8 cellular contexts compared by ENCODE assay signal in the genomic region with DNA sequence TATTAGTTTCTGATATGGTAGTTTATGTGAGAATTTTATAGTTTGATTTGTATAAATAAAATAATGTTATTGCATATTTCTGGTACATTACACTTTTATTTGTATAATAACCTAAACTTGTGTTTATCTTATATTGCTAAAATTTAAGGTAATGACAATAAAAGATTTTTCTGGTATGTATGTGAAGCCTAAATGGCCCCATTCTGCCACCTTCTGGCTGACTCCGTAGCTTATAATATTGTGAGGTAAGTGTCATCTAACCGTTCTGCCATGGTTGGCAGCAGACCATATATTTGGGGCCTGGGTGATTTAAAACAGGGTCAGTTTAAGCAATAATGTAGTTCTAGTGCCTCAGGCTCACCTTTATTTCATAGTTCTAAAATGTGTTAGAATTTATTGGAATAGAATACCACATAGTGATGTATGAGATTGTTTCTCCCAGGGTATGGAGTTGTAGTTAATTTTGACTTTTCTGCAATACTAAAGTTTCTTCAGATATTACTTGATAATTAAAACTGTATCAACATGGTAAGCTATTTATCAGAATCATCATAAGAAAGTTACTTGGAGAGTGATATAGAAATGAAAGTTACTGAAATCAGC. TPM values are rescaled to one million over a fixed set of nuclear protein-coding genes. Genes with fewer than 3 reads are reported as not detected.
DNase-seq lines count a peak whose midpoint lies in the region; ATAC-seq lines count a peak whose summit lies in the region.

No MANE protein-coding gene starts in this region.

- no peak overlapping the region for H4K12ac ChIP-seq in trophoblast cell (ENCODE audit: low read depth, low read length)

- H3K4me1 ChIP-seq in trophoblast cell (ENCODE audit: control insufficient read depth in 1 of 2, insufficient read depth in 2 of 2, low read length in 2 of 2) = no peaks in the 10 kb centered on the region

- H3K4me1 Mint-ChIP-seq in activated T-helper 1 cell treated with anti-CD3 and anti-CD28 coated beads, Interleukin-12 subunit alpha, Interleukin-12 subunit beta, Interleukin-2, Interleukin-4 antibody, amounts not matched to agents 30 ng/mL and 10 ng/mL and 1 ng/mL, durations not matched to agents 14 hours and 24 hours and 36 hours (ENCODE audit: low read depth) = no peaks in the 10 kb centered on the region

- H3K4me3 Mint-ChIP-seq in activated T-helper 1 cell treated with anti-CD3 and anti-CD28 coated beads, Interleukin-12 subunit alpha, Interleukin-12 subunit beta, Interleukin-2, Interleukin-4 antibody, amounts not matched to agents 30 ng/mL and 10 ng/mL and 1 ng/mL, durations not matched to agents 14 hours and 24 hours and 36 hours = no peak overlapping the region

- H3K36me3 ChIP-seq in trophoblast cell (ENCODE audit: control insufficient read depth in 1 of 2, insufficient read depth in 2 of 2, low read length in 2 of 2) = no peaks in the 10 kb centered on the region

- H3K9ac ChIP-seq in trophoblast cell (ENCODE audit: low read length) = no peak overlapping the region

- H3K79me1 ChIP-seq in trophoblast cell (ENCODE audit: low read length) = no peaks in the 10 kb centered on the region

- no peaks in the 10 kb centered on the region for H3K36me3 Mint-ChIP-seq in activated T-helper 1 cell treated with anti-CD3 and anti-CD28 coated beads, Interleukin-12 subunit alpha, Interleukin-12 subunit beta, Interleukin-2, Interleukin-4 antibody, amounts not matched to agents 30 ng/mL and 10 ng/mL and 1 ng/mL, durations not matched to agents 14 hours and 24 hours and 36 hours (ENCODE audit: low read depth)

- H3K27me3 ChIP-seq in trophoblast cell (ENCODE audit: insufficient read depth, low read length) = no peaks in the 10 kb centered on the region

- no peak overlapping the region for H4K8ac ChIP-seq in trophoblast cell (ENCODE audit: low read depth, low read length)

- DNase-seq in activated T-helper 1 cell treated with Interleukin-2 at 50 U/mL for 16 hours (ENCODE audit: low read depth) (peak; percentile 9), NCI-H524 treated with DMSO at 0.1 percent for 48 hours (lab: John Stamatoyannopoulos, UW) (peak; percentile 0), fibroblast of peridontal ligament (ENCODE audit: extremely low read depth) (peak; percentile 73), trophoblast cell (peak; percentile 9 to 67)
- DNase-seq in activated T-helper 1 cell treated with anti-CD3 and anti-CD28 coated beads, Interleukin-12 subunit alpha, Interleukin-12 subunit beta, Interleukin-2, Interleukin-4 antibody, amounts not matched to agents 30 ng/mL and 10 ng/mL and 1 ng/mL, durations not matched to agents 14 hours and 24 hours and 36 hours (ENCODE audit: low spot score) = no peak
- peak; percentile 14 for DNase-seq in activated CD8-positive, alpha-beta memory T cell treated with anti-CD3 and anti-CD28 coated beads, Interleukin-2, amount 50 U/mL, for 24 hours (ENCODE audit: extremely low read depth)

- H2AFZ ChIP-seq in trophoblast cell (ENCODE audit: insufficient read depth, low read length, poor library complexity) = no peak overlapping the region

- ATAC-seq in HG03095 (IDR thresholded peaks at IDR 0.05; ENCODE audit: unreplicated experiment) (peak; percentile 57), esophagus mucosa (no peak)

- H2BK12ac ChIP-seq in trophoblast cell (ENCODE audit: low read length) = no peak overlapping the region

- no peak overlapping the region for H3K18ac ChIP-seq in trophoblast cell (ENCODE audit: low read length)

- no peaks in the 10 kb centered on the region for H3K9me3 Mint-ChIP-seq in activated T-helper 1 cell treated with anti-CD3 and anti-CD28 coated beads, Interleukin-12 subunit alpha, Interleukin-12 subunit beta, Interleukin-2, Interleukin-4 antibody, amounts not matched to agents 30 ng/mL and 10 ng/mL and 1 ng/mL, durations not matched to agents 14 hours and 24 hours and 36 hours

- no peaks in the 10 kb centered on the region for H3K9me3 ChIP-seq in trophoblast cell (ENCODE audit: insufficient read depth, low read depth, low read length)

- no peak overlapping the region for H3K4me2 ChIP-seq in trophoblast cell (ENCODE audit: low read length)

- H3K79me2 ChIP-seq in trophoblast cell (ENCODE audit: control insufficient read depth, insufficient read depth, low read length, poor library complexity) = no peaks in the 10 kb centered on the region

- H3K23ac ChIP-seq in trophoblast cell (ENCODE audit: low read length) = no peak overlapping the region

- intact Hi-C loops in activated T-helper 1 cell treated with anti-CD3 and anti-CD28 coated beads, Interleukin-12 subunit alpha, Interleukin-12 subunit beta, Interleukin-2, Interleukin-4 antibody, amounts not matched to agents 30 ng/mL and 10 ng/mL and 1 ng/mL, durations not matched to agents 14 hours and 24 hours and 36 hours (cut with micrococcal nuclease) = loop anchor here (1.0 to 5.0 kb wide), 3 partner anchors 126 to 218 kb away; a partner anchor contains a TSS

- H3K14ac ChIP-seq in trophoblast cell (ENCODE audit: low read length) = no peak overlapping the region

- no peak overlapping the region for H3K4me3 ChIP-seq in trophoblast cell (ENCODE audit: low read depth, low read length)

- H2BK120ac ChIP-seq in trophoblast cell (ENCODE audit: insufficient read depth, low read length, poor library complexity) = no peak overlapping the region

- no peak overlapping the region for H4K91ac ChIP-seq in trophoblast cell (ENCODE audit: low read depth, low read length)

- no peaks in the 10 kb centered on the region for H3K27me3 Mint-ChIP-seq in activated T-helper 1 cell treated with anti-CD3 and anti-CD28 coated beads, Interleukin-12 subunit alpha, Interleukin-12 subunit beta, Interleukin-2, Interleukin-4 antibody, amounts not matched to agents 30 ng/mL and 10 ng/mL and 1 ng/mL, durations not matched to agents 14 hours and 24 hours and 36 hours (ENCODE audit: insufficient read depth)

- no peak overlapping the region for H3K27ac ChIP-seq in trophoblast cell (ENCODE audit: low read depth, low read length)

- no peak overlapping the region for H3K4ac ChIP-seq in trophoblast cell (ENCODE audit: low read depth, low read length)

- H2BK5ac ChIP-seq in trophoblast cell (ENCODE audit: low read depth, low read length, poor library complexity) = no peak overlapping the region

- no CpG with 5 or more reads among the region's 2 CpGs for WGBS in trophoblast cell (ENCODE audit: extremely low coverage, insufficient coverage, insufficient read length)

- H2AK5ac ChIP-seq in trophoblast cell (ENCODE audit: low read length) = no peak overlapping the region

- no peak overlapping the region for H3K27ac Mint-ChIP-seq in activated T-helper 1 cell treated with anti-CD3 and anti-CD28 coated beads, Interleukin-12 subunit alpha, Interleukin-12 subunit beta, Interleukin-2, Interleukin-4 antibody, amounts not matched to agents 30 ng/mL and 10 ng/mL and 1 ng/mL, durations not matched to agents 14 hours and 24 hours and 36 hours

RNA-seq across cellular contexts. Expression of a gene that starts 21.2 kb away (rescaled TPM):
- 20.8 and 22.7 TPM in 2 replicates for total RNA-seq in activated T-helper 1 cell treated with anti-CD3 and anti-CD28 coated beads, Interleukin-12 subunit alpha, Interleukin-12 subunit beta, Interleukin-2, Interleukin-4 antibody, amounts not matched to agents 30 ng/mL and 10 ng/mL and 1 ng/mL, durations not matched to agents 14 hours and 24 hours and 36 hours
- 13.4 and 13.6 TPM in 2 replicates for polyA plus RNA-seq in trophoblast cell (2013)
- total RNA-seq in esophagus mucosa = 13.4 TPM
